In the genomic region with DNA sequence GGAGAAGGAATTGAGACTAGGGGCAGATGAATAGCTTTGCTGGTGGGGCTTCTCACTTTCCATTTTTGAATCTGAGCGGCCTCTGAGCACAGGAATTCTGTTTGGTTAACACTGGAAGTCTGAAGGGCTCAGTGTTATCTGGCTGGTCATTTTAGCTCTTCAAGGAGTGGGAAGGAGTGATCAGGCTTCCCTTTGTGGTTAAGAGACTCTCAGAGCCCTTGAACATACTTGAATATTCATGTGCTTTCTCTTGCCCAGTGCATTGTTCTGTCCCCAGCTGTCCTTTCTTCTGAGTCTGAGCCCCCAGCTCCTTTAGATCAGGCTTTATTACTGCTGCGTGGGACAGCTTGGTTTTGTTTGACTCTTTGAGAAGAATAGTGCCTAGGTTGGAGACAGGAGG, we compare ENCODE assay signal across 17 cellular contexts.
DNase-seq lines count a peak whose midpoint lies in the region; FAIRE-seq and TF ChIP-seq lines count a peak whose summit lies in the region.
"Had no signal": no experiment of that assay in that cellular context is flagged by ENCODE, and none has a peak within 500 bp of the region (broad histone marks: within the 10 kb centered on the region; RNA-seq: fewer than 3 reads in every experiment).

No MANE protein-coding gene starts in this region.

- no peaks in the 10 kb centered on the region for H3K36me3 ChIP-seq in H1 (ENCODE audit: control insufficient read depth in 2 of 4, insufficient read depth in 4 of 4, low read length in 3 of 4)
- H3K36me3 ChIP-seq in effector memory CD4-positive, alpha-beta T cell (ENCODE audit: control insufficient read depth, insufficient read depth, low read length): no peaks in the 10 kb centered on the region
- H3K36me3 ChIP-seq in CD4-positive, alpha-beta memory T cell (ENCODE audit: insufficient read depth, low read length): no peaks in the 10 kb centered on the region
- H3K36me3 ChIP-seq: HAP-1 had no signal

- peak overlapping the region; percentile 27 for H3K27ac Mint-ChIP-seq in nephron progenitor cell
- peak overlapping the region in 2 of 7 donors; percentile 43 to 48 for H3K27ac Mint-ChIP-seq in CD4-positive, alpha-beta memory T cell
- H3K27ac Mint-ChIP-seq: IgD-negative memory B cell had no signal

- no peak overlapping the region for H2BK20ac ChIP-seq in H1 (ENCODE audit: low read length)

- no peak overlapping the region for H3K14ac ChIP-seq in H1 (ENCODE audit: insufficient read length)

- H3K36me3 Mint-ChIP-seq in nephron progenitor cell (ENCODE audit: low read depth): no peaks in the 10 kb centered on the region
- no peaks in the 10 kb centered on the region for H3K36me3 Mint-ChIP-seq in CD4-positive, alpha-beta memory T cell

- DNase-seq in DMS79 (lab: John Stamatoyannopoulos, UW) (peak; percentile 39), NCI-H187 (lab: John Stamatoyannopoulos, UW) (peak; percentile 18), H1 (ENCODE audit: low read depth in 1 of 2, low spot score in 2 of 2) (no peak), nephron progenitor cell (no peak), H54 (ENCODE audit: insufficient read length, low spot score) (no peak), erythroblast (lab: John Stamatoyannopoulos, UW) (no peak)
- DNase-seq in effector memory CD4-positive, alpha-beta T cell: no peak
- no peak for DNase-seq in CD4-positive, alpha-beta memory T cell
- DNase-seq: Calu3, GDM1, NCI-H1436, NCI-H510A, SHP77 had no signal

- H3K27me3 Mint-ChIP-seq in nephron progenitor cell (ENCODE audit: low read depth, poor library complexity): peaks cover 3% of the 10 kb centered on the region
- no peaks in the 10 kb centered on the region for H3K27me3 Mint-ChIP-seq in CD4-positive, alpha-beta memory T cell
- H3K27me3 Mint-ChIP-seq: IgD-negative memory B cell had no signal

- H3K4me3 Mint-ChIP-seq in nephron progenitor cell: no peak overlapping the region
- H3K4me3 Mint-ChIP-seq in CD4-positive, alpha-beta memory T cell: no peak overlapping the region
- H3K4me3 Mint-ChIP-seq: IgD-negative memory B cell had no signal

- no peak overlapping the region for H3K23ac ChIP-seq in H1 (ENCODE audit: insufficient read length)

- H2BK120ac ChIP-seq in H1 (replicated peaks; ENCODE audit: low read depth, low read length): no peak overlapping the region

- intact Hi-C loops in CD4-positive, alpha-beta memory T cell (cut with micrococcal nuclease): no loop called here

- H3K79me1 ChIP-seq in H1 (ENCODE audit: low read depth, low read length): no peaks in the 10 kb centered on the region

- 71% methylated on average over 2 of the region's 2 CpGs; no CpG with 5 or more reads in 1 of the 2 experiments for WGBS in H1 (ENCODE audit: extremely low coverage in 1 of 2, insufficient coverage in 1 of 2, insufficient read length in 1 of 2, insufficient replicate concordance in 2 of 2, low coverage in 1 of 2, low lambda C conversion rate in 2 of 2, missing lambda C conversion rate in 1 of 2), 2 experiments

- no peaks in the 10 kb centered on the region for H3K79me2 ChIP-seq in H1 (ENCODE audit: control insufficient read depth in 1 of 2, insufficient read depth in 2 of 2, low read length in 2 of 2)

- no peak overlapping the region for H3K18ac ChIP-seq in H1 (ENCODE audit: extremely low read depth, low read length)

- TF ChIP-seq RAD21 in H1 (IDR thresholded peaks at IDR 0.05 in 1 of 2, conservative IDR thresholded peaks at IDR 0.05 in 1 of 2; ENCODE audit: low read depth in 2 of 2, low read length in 2 of 2): no peak

- no peak for TF ChIP-seq EP300 in H1 (IDR thresholded peaks at IDR 0.05; ENCODE audit: borderline replicate concordance in 1 of 2, low read depth in 2 of 2, low read length in 2 of 2)

- H3K56ac ChIP-seq in H1 (replicated peaks; ENCODE audit: insufficient read length, low read depth, low read length): no peak overlapping the region

- TF ChIP-seq CTCF in H1 (IDR thresholded peaks at IDR 0.05; ENCODE audit: control extremely low read depth in 1 of 3, insufficient read depth in 1 of 3, low read depth in 1 of 3, low read length in 3 of 3): no peak
- TF ChIP-seq CTCF in nephron progenitor cell (IDR thresholded peaks at IDR 0.05): no peak

- H2BK5ac ChIP-seq in H1 (ENCODE audit: low read depth, low read length): no peak overlapping the region

- H3K9ac ChIP-seq in H1 (replicated peaks in 1 of 4; ENCODE audit: extremely low read depth in 1 of 4, low read depth in 3 of 4, low read length in 3 of 4): no peak overlapping the region

- H3K4me2 ChIP-seq in H1 (ENCODE audit: insufficient read depth in 1 of 2, low read depth in 2 of 2, low read length in 2 of 2): no peak overlapping the region

- H2AFZ ChIP-seq in H1 (ENCODE audit: low read length): peak overlapping the region; percentile 37; the same call in 1 of the 2 replicates

- H3K4me1 Mint-ChIP-seq in nephron progenitor cell: peaks cover 39% of the 10 kb centered on the region
- H3K4me1 Mint-ChIP-seq in CD4-positive, alpha-beta memory T cell: peaks cover 0 to 3% (median 2%) of the 10 kb centered on the region in 4 donors

- H3K4ac ChIP-seq in H1 (replicated peaks; ENCODE audit: insufficient read length, low read depth, low read length): no peak overlapping the region

- H4K91ac ChIP-seq in H1 (replicated peaks; ENCODE audit: insufficient read length, low read length): no peak overlapping the region

- H3K9me3 Mint-ChIP-seq in nephron progenitor cell: no peaks in the 10 kb centered on the region
- H3K9me3 Mint-ChIP-seq in CD4-positive, alpha-beta memory T cell: peaks cover 0 to 13% (median 5%) of the 10 kb centered on the region in 8 donors

- H3K4me3 ChIP-seq in H1 (ENCODE audit: extremely low read depth in 1 of 4, insufficient read depth in 2 of 4, low read depth in 3 of 4, low read length in 4 of 4): no peak overlapping the region
- H3K4me3 ChIP-seq in effector memory CD4-positive, alpha-beta T cell (ENCODE audit: insufficient read depth, low read depth, low read length, poor library complexity, severe bottlenecking): no peak overlapping the region
- H3K4me3 ChIP-seq in CD4-positive, alpha-beta memory T cell (ENCODE audit: low read length in 2 of 2): no peak overlapping the region
- H3K4me3 ChIP-seq: HAP-1 had no signal

- H4K20me1 ChIP-seq in H1 (replicated peaks in 1 of 2; ENCODE audit: control insufficient read depth in 1 of 2, insufficient read depth in 2 of 2, low read length in 2 of 2): no peaks in the 10 kb centered on the region

- FAIRE-seq in H1 (lab: Jason Lieb, UNC) (no peak), H54 (lab: Jason Lieb, UNC) (no peak)
- FAIRE-seq: GM12892, RCC 7860 had no signal

- no peak overlapping the region for H2BK12ac ChIP-seq in H1 (ENCODE audit: low read depth, low read length)

- H3K9me3 ChIP-seq in H1 (ENCODE audit: insufficient read depth in 2 of 2, low read depth in 1 of 2, low read length in 1 of 2): no peaks in the 10 kb centered on the region
- no peaks in the 10 kb centered on the region for H3K9me3 ChIP-seq in effector memory CD4-positive, alpha-beta T cell (ENCODE audit: control insufficient read depth, low read length)
- H3K9me3 ChIP-seq in CD4-positive, alpha-beta memory T cell (ENCODE audit: control insufficient read depth in 1 of 2, low read length in 2 of 2): no peaks in the 10 kb centered on the region
- H3K9me3 ChIP-seq: HAP-1 had no signal

- TF ChIP-seq POLR2A in H1 (IDR thresholded peaks at IDR 0.05; ENCODE audit: control extremely low read depth in 1 of 2, low read depth in 2 of 2, low read length in 2 of 2) (no peak), H54 (IDR thresholded peaks at IDR 0.05; ENCODE audit: low read depth, low read length) (no peak), erythroblast (IDR thresholded peaks at IDR 0.05; ENCODE audit: low read length) (no peak)

- CTCF ChIA-PET in H1 (lab: Charles Lee; ENCODE audit: partially characterized antibody): interaction anchor here (1.4 kb wide), 1 partner anchor 136 kb away, joined by 9 read pairs; no protein-coding TSS in a partner anchor
- CTCF ChIA-PET in CD4-positive, alpha-beta memory T cell (lab: Charles Lee; ENCODE audit: partially characterized antibody): interaction anchor here (1.2 to 1.3 kb wide), 2 partner anchors 9 to 136 kb away, joined by 4 to 5 read pairs; no protein-coding TSS in a partner anchor

- no peak overlapping the region for H2BK15ac ChIP-seq in H1 (ENCODE audit: low read length)

- POLR2A ChIA-PET in H1 (lab: Charles Lee; ENCODE audit: partially characterized antibody): no interaction called here
- POLR2A ChIA-PET in CD4-positive, alpha-beta memory T cell (lab: Charles Lee; ENCODE audit: partially characterized antibody): no interaction called here

- no peak overlapping the region for H2AK5ac ChIP-seq in H1 (ENCODE audit: low read depth, low read length)

- no peaks in the 10 kb centered on the region for H3K27me3 ChIP-seq in H1 (replicated peaks in 1 of 4; ENCODE audit: control insufficient read depth in 3 of 4, extremely low read depth in 1 of 4, insufficient read depth in 3 of 4, low read length in 3 of 4)
- H3K27me3 ChIP-seq in effector memory CD4-positive, alpha-beta T cell (replicated peaks; ENCODE audit: control insufficient read depth, insufficient read depth, low read length, poor library complexity, severe bottlenecking): no peaks in the 10 kb centered on the region
- H3K27me3 ChIP-seq in CD4-positive, alpha-beta memory T cell (ENCODE audit: insufficient read depth, low read length): no peaks in the 10 kb centered on the region

- no peak overlapping the region for H3K27ac ChIP-seq in H1 (ENCODE audit: low read depth, low read length)
- no peak overlapping the region for H3K27ac ChIP-seq in effector memory CD4-positive, alpha-beta T cell (ENCODE audit: insufficient read depth, low read length, poor library complexity, severe bottlenecking)
- no peak overlapping the region for H3K27ac ChIP-seq in CD4-positive, alpha-beta memory T cell (ENCODE audit: low read depth, low read length)

- H3K4me1 ChIP-seq in H1 (replicated peaks in 1 of 4; ENCODE audit: control insufficient read depth in 3 of 4, insufficient read depth in 4 of 4, low read length in 3 of 4): peaks cover 0 to 7% (median 3%) of the 10 kb centered on the region in 4 experiments; a peak in 4 of 7 replicates
- H3K4me1 ChIP-seq in effector memory CD4-positive, alpha-beta T cell (ENCODE audit: control insufficient read depth, insufficient read depth, low read length, poor library complexity, severe bottlenecking): no peaks in the 10 kb centered on the region
- H3K4me1 ChIP-seq in CD4-positive, alpha-beta memory T cell (ENCODE audit: insufficient read depth, low read length): no peaks in the 10 kb centered on the region
- H3K4me1 ChIP-seq: HAP-1 had no signal

- H4K8ac ChIP-seq in H1 (ENCODE audit: extremely low read depth, insufficient read depth, low read length): no peak overlapping the region

- H4K5ac ChIP-seq in H1 (ENCODE audit: insufficient read length, low read depth, low read length): no peak overlapping the region

- H3K23me2 ChIP-seq in H1 (ENCODE audit: low read depth, low read length): no peaks in the 10 kb centered on the region

TF ChIP-seq in H1, 55 proteins besides CTCF, POLR2A, EP300 and RAD21:
- TF ChIP-seq POLR2AphosphoS5 (IDR thresholded peaks at IDR 0.05; ENCODE audit: low read depth, low read length) (no peak), POU5F1 (IDR thresholded peaks at IDR 0.05; ENCODE audit: low read depth, low read length) (0 out of 2 replicates have a peak, but pooled peaks have one; percentile 5), TBP (IDR thresholded peaks at IDR 0.05; ENCODE audit: low read depth, low read length) (no peak), BRCA1 (IDR thresholded peaks at IDR 0.05; ENCODE audit: low read depth, low read length) (no peak)

Comparison
In these comparisons a context has a peak if more than half of its experiments do, and no peak if none do; other contexts are left out.
1. DNase-seq: peak in DMS79 (single experiment) and NCI-H187 (2 of 2); none in H1 (0 of 2), nephron progenitor cell (single experiment), H54 (single experiment), effector memory CD4-positive, alpha-beta T cell (0 of 3), erythroblast (0 of 2) and CD4-positive, alpha-beta memory T cell (0 of 5).